7 cellular contexts compared by ENCODE assay signal in the genomic region with DNA sequence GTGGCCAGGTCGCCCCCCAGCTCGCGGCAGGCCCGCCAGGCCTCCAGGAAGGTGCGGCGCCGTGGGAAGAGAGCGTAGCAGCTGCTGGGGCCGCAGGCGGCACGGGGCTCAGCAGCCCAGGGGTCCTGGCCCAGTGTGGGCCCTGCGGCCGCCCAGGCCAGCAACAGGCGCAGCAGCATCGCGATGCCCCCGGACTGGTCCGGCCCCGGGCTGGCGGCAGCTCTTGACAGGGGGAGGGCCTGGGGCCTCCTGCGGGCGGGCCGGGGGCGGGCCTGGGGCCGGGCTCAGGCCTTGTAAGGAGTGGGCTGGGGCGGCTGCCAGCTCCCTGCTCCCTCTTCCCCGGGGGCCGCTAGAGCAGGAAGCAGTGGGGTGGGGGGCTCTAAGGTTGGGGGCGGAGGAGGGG. TPM values are rescaled to one million over a fixed set of nuclear protein-coding genes. Genes with fewer than 3 reads are reported as not detected.
DNase-seq lines count a peak whose midpoint lies in the region; ATAC-seq and TF ChIP-seq lines count a peak whose summit lies in the region.

A gene with protein sequence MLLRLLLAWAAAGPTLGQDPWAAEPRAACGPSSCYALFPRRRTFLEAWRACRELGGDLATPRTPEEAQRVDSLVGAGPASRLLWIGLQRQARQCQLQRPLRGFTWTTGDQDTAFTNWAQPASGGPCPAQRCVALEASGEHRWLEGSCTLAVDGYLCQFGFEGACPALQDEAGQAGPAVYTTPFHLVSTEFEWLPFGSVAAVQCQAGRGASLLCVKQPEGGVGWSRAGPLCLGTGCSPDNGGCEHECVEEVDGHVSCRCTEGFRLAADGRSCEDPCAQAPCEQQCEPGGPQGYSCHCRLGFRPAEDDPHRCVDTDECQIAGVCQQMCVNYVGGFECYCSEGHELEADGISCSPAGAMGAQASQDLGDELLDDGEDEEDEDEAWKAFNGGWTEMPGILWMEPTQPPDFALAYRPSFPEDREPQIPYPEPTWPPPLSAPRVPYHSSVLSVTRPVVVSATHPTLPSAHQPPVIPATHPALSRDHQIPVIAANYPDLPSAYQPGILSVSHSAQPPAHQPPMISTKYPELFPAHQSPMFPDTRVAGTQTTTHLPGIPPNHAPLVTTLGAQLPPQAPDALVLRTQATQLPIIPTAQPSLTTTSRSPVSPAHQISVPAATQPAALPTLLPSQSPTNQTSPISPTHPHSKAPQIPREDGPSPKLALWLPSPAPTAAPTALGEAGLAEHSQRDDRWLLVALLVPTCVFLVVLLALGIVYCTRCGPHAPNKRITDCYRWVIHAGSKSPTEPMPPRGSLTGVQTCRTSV (minus strand): TSS at position 196 of the 403 bp plus-strand sequence. CDS start 17 bp downstream, at position 179.

- no peak for TF ChIP-seq CTCF in ascending aorta (IDR thresholded peaks at IDR 0.05)

- H3K4me3 ChIP-seq in HUES64 (ENCODE audit: low read length) = 0 out of 2 replicates have a peak within 1 kb of the TSS, but pooled peaks have one; percentile 14
- peak within 1 kb of the TSS; percentile 47 to 85 for H3K4me3 ChIP-seq in ascending aorta
- H3K4me3 ChIP-seq in stomach smooth muscle (ENCODE audit: low read length in 2 of 2) = peak within 1 kb of the TSS; percentile 69 to 78

- H3K27ac ChIP-seq in HUES64 (ENCODE audit: low read depth, low read length) (peak within 1 kb of the TSS; percentile 73; the same call in 1 of the 2 replicates), ascending aorta (peak within 1 kb of the TSS; percentile 51 to 77), stomach smooth muscle (ENCODE audit: low read length) (peak within 1 kb of the TSS; percentile 82)

- H3K36me3 ChIP-seq in HUES64 (ENCODE audit: insufficient read depth, low read length) (no peaks in the 10 kb centered on the region), ascending aorta (no peaks in the 10 kb centered on the region), stomach smooth muscle (ENCODE audit: control insufficient read depth in 2 of 2, insufficient read depth in 2 of 2, low read length in 2 of 2) (no peaks in the 10 kb centered on the region)

- WGBS in HUES64 = 18% methylated on average over 28 of the region's 29 CpGs

- H3K4me1 ChIP-seq in HUES64 (ENCODE audit: insufficient read depth, low read length) (peaks cover 21% of the 10 kb centered on the region), ascending aorta (peaks cover 20 to 25% of the 10 kb centered on the region in 2 donors), stomach smooth muscle (ENCODE audit: control insufficient read depth, insufficient read depth, low read length) (peaks cover 58% of the 10 kb centered on the region)

- H3K27me3 ChIP-seq in HUES64 (ENCODE audit: insufficient read depth, low read length) = no peaks in the 10 kb centered on the region
- H3K27me3 ChIP-seq in ascending aorta = no peaks in the 10 kb centered on the region
- H3K27me3 ChIP-seq in stomach smooth muscle (ENCODE audit: control insufficient read depth in 1 of 2, insufficient read depth in 2 of 2, low read length in 2 of 2) = no peaks in the 10 kb centered on the region

- DNase-seq in ascending aorta (ENCODE audit: low spot score in 2 of 2) (peak in 1 of 2 donors; percentile 78), iris pigment epithelial cell (ENCODE audit: low read depth) (peak; percentile 78), LoVo (ENCODE audit: low spot score) (no peak), NCI-H1436 (lab: John Stamatoyannopoulos, UW) (no peak)

- H3K9ac ChIP-seq in HUES64 (ENCODE audit: low read depth, low read length) = peak within 1 kb of the TSS; percentile 54; the same call in 1 of the 2 replicates
- peak within 1 kb of the TSS; percentile 57 to 73 for H3K9ac ChIP-seq in stomach smooth muscle (ENCODE audit: low read length in 2 of 2)

- intact Hi-C loops in ascending aorta (cut with DNase I) = no loop called here

- no peak for ATAC-seq in GM21447 (IDR thresholded peaks at IDR 0.05; ENCODE audit: unreplicated experiment)

- H3K9me3 ChIP-seq in HUES64 (ENCODE audit: insufficient read depth, low read depth, low read length) = no peaks in the 10 kb centered on the region
- no peaks in the 10 kb centered on the region for H3K9me3 ChIP-seq in ascending aorta
- no peaks in the 10 kb centered on the region for H3K9me3 ChIP-seq in stomach smooth muscle (ENCODE audit: control insufficient read depth in 2 of 2, low read length in 2 of 2)

RNA-seq across cellular contexts. Expression of the gene that starts here (rescaled TPM):
- 2.0 TPM for polyA plus RNA-seq in HUES64 (2013, experiment 1 of 2)
- 2.9 TPM for polyA plus RNA-seq in HUES64 (2013, experiment 2 of 2)
- total RNA-seq in ascending aorta = 193 TPM

Comparison
In these comparisons a context has a peak if more than half of its experiments do, and no peak if none do; other contexts are left out.
1. H3K4me3 ChIP-seq: peak in every context shown above with its lines; median percentile 74 in stomach smooth muscle; 66 in ascending aorta; 14 in HUES64.